27 cellular contexts compared by ENCODE assay signal in genomic region chr5:62190931-62191330, GRCh38.
"Had no signal": no experiment of that assay in that cellular context is flagged by ENCODE, and none has a peak within 500 bp of the region (broad histone marks: within the 10 kb centered on the region; RNA-seq: fewer than 3 reads in every experiment).

No MANE protein-coding gene starts in this region.

- H3K36me3 ChIP-seq: colonic mucosa, esophagus muscularis mucosa, esophagus squamous epithelium, gastrocnemius medialis, gastroesophageal sphincter, heart left ventricle, heart right ventricle had no signal

- H3K4me1 ChIP-seq: colonic mucosa, esophagus muscularis mucosa, esophagus squamous epithelium, foreskin keratinocyte, gastrocnemius medialis, gastroesophageal sphincter, heart left ventricle, heart right ventricle had no signal

- H3K4me3 ChIP-seq: colonic mucosa, coronary artery, dorsolateral prefrontal cortex, esophagus muscularis mucosa, esophagus squamous epithelium, gastrocnemius medialis, gastroesophageal sphincter, heart left ventricle, heart right ventricle, hepatocyte had no signal

- H3K27ac ChIP-seq: colonic mucosa, coronary artery, dorsolateral prefrontal cortex, epithelial cell of prostate, esophagus muscularis mucosa, esophagus squamous epithelium, foreskin keratinocyte, gastrocnemius medialis, gastroesophageal sphincter, heart left ventricle, heart right ventricle, hepatocyte had no signal

- H3K9me3 ChIP-seq: colonic mucosa, gastrocnemius medialis had no signal

- H3K4me2 ChIP-seq: hepatocyte had no signal

- DNase-seq: colonic mucosa; cortex of kidney; dorsolateral prefrontal cortex; effector CD4-positive, alpha-beta T cell; effector CD8-positive, alpha-beta T cell; effector memory CD4-positive, alpha-beta T cell; effector memory CD8-positive, alpha-beta T cell; endodermal cell; erythroblast; esophagus squamous epithelium; foreskin fibroblast; foreskin keratinocyte; foreskin melanocyte; gastrocnemius medialis; glutamatergic neuron; head of caudate nucleus; heart left ventricle; heart right ventricle had no signal

- FAIRE-seq: endometrium, endothelial cell of umbilical vein, frontal cortex had no signal

- H3K27me3 ChIP-seq: colonic mucosa, esophagus muscularis mucosa, gastrocnemius medialis, gastroesophageal sphincter, heart right ventricle, hepatocyte had no signal

- H3K79me2 ChIP-seq: hepatocyte had no signal

- H2AFZ ChIP-seq: hepatocyte had no signal

- ATAC-seq: effector memory CD8-positive, alpha-beta T cell; esophagus mucosa; foreskin keratinocyte; gastrocnemius medialis; gastroesophageal sphincter; heart left ventricle; heart right ventricle had no signal
